8 cellular contexts compared by ENCODE assay signal in genomic region chr19:12790628-12791344, GRCh38. TPM values are rescaled to one million over a fixed set of nuclear protein-coding genes. Genes with fewer than 3 reads are reported as not detected.
A peak's percentile ranks its signal among the peaks of the same experiment; 100 is the strongest.
DNase-seq lines count a peak whose midpoint lies in the region; ATAC-seq, FAIRE-seq and TF ChIP-seq lines count a peak whose summit lies in the region.

No MANE protein-coding gene starts in this region.

- H2BK15ac ChIP-seq in neuronal stem cell (ENCODE audit: low read length) = no peak overlapping the region

- no peaks in the 10 kb centered on the region for H3K36me3 ChIP-seq in CD8-positive, alpha-beta T cell (ENCODE audit: insufficient read depth, low read length)
- H3K36me3 ChIP-seq in NT2/D1 (ENCODE audit: insufficient read depth, insufficient read length, low read length) (peaks cover 2% of the 10 kb centered on the region), neuronal stem cell (replicated peaks in 1 of 2; ENCODE audit: control insufficient read depth in 2 of 2, insufficient read depth in 2 of 2, low read length in 2 of 2) (no peaks in the 10 kb centered on the region)
- peaks cover 16% of the 10 kb centered on the region for H3K36me3 ChIP-seq in effector memory CD4-positive, alpha-beta T cell (ENCODE audit: control insufficient read depth, insufficient read depth, low read length)

- TF ChIP-seq POLR2A in H54 (IDR thresholded peaks at IDR 0.05; ENCODE audit: low read depth, low read length) = no peak

- no peak overlapping the region for H4K91ac ChIP-seq in neuronal stem cell (ENCODE audit: low read depth, low read length, poor library complexity)

- no peak overlapping the region for H4K8ac ChIP-seq in neuronal stem cell (ENCODE audit: low read depth, low read length)

- H2BK12ac ChIP-seq in neuronal stem cell (ENCODE audit: low read length) = no peak overlapping the region

- TF ChIP-seq CTCF in CD8-positive, alpha-beta T cell (IDR thresholded peaks at IDR 0.05) = no peak

- DNase-seq in CD8-positive, alpha-beta T cell = no peak
- DNase-seq in NT2/D1 (ENCODE audit: low read depth, low spot score) (no peak), neuronal stem cell (ENCODE audit: low spot score) (no peak), NCI-H1436 (lab: John Stamatoyannopoulos, UW) (no peak), mucosa of gallbladder (ENCODE audit: low spot score) (no peak), H54 (ENCODE audit: insufficient read length, low spot score) (no peak), SHP77 (lab: John Stamatoyannopoulos, UW) (no peak)
- peak in 1 of 3 donors; percentile 9 for DNase-seq in effector memory CD4-positive, alpha-beta T cell

- no CpG with 5 or more reads among the region's 22 CpGs for WGBS in neuronal stem cell (ENCODE audit: extremely low coverage in 2 of 2, insufficient read length in 2 of 2, insufficient replicate concordance in 1 of 2), 2 donors

- no peaks in the 10 kb centered on the region for H3K9me3 ChIP-seq in CD8-positive, alpha-beta T cell (ENCODE audit: low read length)
- H3K9me3 ChIP-seq in NT2/D1 (ENCODE audit: insufficient read depth, low read length) (no peaks in the 10 kb centered on the region), neuronal stem cell (replicated peaks in 1 of 2; ENCODE audit: control insufficient read depth in 2 of 2, insufficient read depth in 1 of 2, low read depth in 1 of 2, low read length in 2 of 2) (no peaks in the 10 kb centered on the region)
- no peaks in the 10 kb centered on the region for H3K9me3 ChIP-seq in effector memory CD4-positive, alpha-beta T cell (ENCODE audit: control insufficient read depth, low read length)

- H3K18ac ChIP-seq in neuronal stem cell (ENCODE audit: low read length) = peak overlapping the region; percentile 89

- peak overlapping the region; percentile 100 for H3K23ac ChIP-seq in neuronal stem cell (ENCODE audit: low read depth, low read length, poor library complexity)

- POLR2A ChIA-PET in CD8-positive, alpha-beta T cell (lab: Charles Lee) = interaction anchor here (1.0 to 9.7 kb wide), 12 partner anchors 8 to 377 kb away, joined by 3 to 215 read pairs (median 12); partner anchors contain the start of genes GCDH, GET3, HOOK2 and PRDX2

- H3K4ac ChIP-seq in neuronal stem cell (ENCODE audit: low read length) = no peak overlapping the region

- peak overlapping the region; percentile 87 for H2AFZ ChIP-seq in neuronal stem cell (ENCODE audit: low read length)

- CTCF ChIA-PET in CD8-positive, alpha-beta T cell (lab: Charles Lee) = interaction anchor here (2.1 to 11.3 kb wide), 4 partner anchors 13 to 57 kb away, joined by 5 to 396 read pairs (median 180); partner anchors contain the start of genes HOOK2, THSD8 and TRIR

- peaks cover 4% of the 10 kb centered on the region for H3K79me1 ChIP-seq in neuronal stem cell (ENCODE audit: low read depth, low read length)

- intact Hi-C loops in CD8-positive, alpha-beta T cell (cut with DNase I, micrococcal nuclease) = loop anchor here (1.0 to 5.0 kb wide), 5 partner anchors 8 to 1592 kb away; partner anchors contain the start of genes ADGRE5 (in 1 of the 2) and DHPS (in 1 of the 2)

- H2AK5ac ChIP-seq in neuronal stem cell (ENCODE audit: low read depth, low read length) = no peak overlapping the region

- peaks cover 11% of the 10 kb centered on the region for H3K36me3 Mint-ChIP-seq in CD8-positive, alpha-beta T cell

- H2BK120ac ChIP-seq in neuronal stem cell (ENCODE audit: low read depth, low read length) = peak overlapping the region; percentile 47

- no peak overlapping the region for H3K14ac ChIP-seq in neuronal stem cell (ENCODE audit: low read length)

- H3K27me3 Mint-ChIP-seq in CD8-positive, alpha-beta T cell (ENCODE audit: low read depth) = no peaks in the 10 kb centered on the region

- no peaks in the 10 kb centered on the region for H3K27me3 ChIP-seq in CD8-positive, alpha-beta T cell (ENCODE audit: insufficient read depth, low read length)
- H3K27me3 ChIP-seq in NT2/D1 (ENCODE audit: insufficient read depth, insufficient read length) (peaks cover 25% of the 10 kb centered on the region), neuronal stem cell (ENCODE audit: control insufficient read depth in 3 of 3, insufficient read depth in 3 of 3, low read depth in 1 of 3, low read length in 3 of 3) (peaks cover 0 to 31% (median 3%) of the 10 kb centered on the region in 3 experiments)
- no peaks in the 10 kb centered on the region for H3K27me3 ChIP-seq in effector memory CD4-positive, alpha-beta T cell (replicated peaks; ENCODE audit: control insufficient read depth, insufficient read depth, low read length, poor library complexity, severe bottlenecking)

- H3K9ac ChIP-seq in NT2/D1 (ENCODE audit: insufficient read length, low read depth) = peak overlapping the region; percentile 80
- peak overlapping the region; percentile 61 for H3K9ac ChIP-seq in neuronal stem cell (ENCODE audit: low read depth, low read length, poor library complexity)

- peaks cover 46% of the 10 kb centered on the region for H3K4me1 ChIP-seq in CD8-positive, alpha-beta T cell (ENCODE audit: insufficient read depth, low read length)
- H3K4me1 ChIP-seq in NT2/D1 (ENCODE audit: insufficient read depth, insufficient read length) = peaks cover 30% of the 10 kb centered on the region
- H3K4me1 ChIP-seq in effector memory CD4-positive, alpha-beta T cell (ENCODE audit: control insufficient read depth, insufficient read depth, low read length, poor library complexity, severe bottlenecking) = peaks cover 49% of the 10 kb centered on the region
- H3K4me1 ChIP-seq in neuronal stem cell (ENCODE audit: control insufficient read depth in 2 of 2, insufficient read depth in 1 of 2, low read depth in 1 of 2, low read length in 2 of 2) = peaks cover 21 to 40% of the 10 kb centered on the region in 2 donors

- H3K27ac Mint-ChIP-seq in CD8-positive, alpha-beta T cell = peak overlapping the region; percentile 97

- no peak for FAIRE-seq in H54 (lab: Jason Lieb, UNC)

- peak overlapping the region; percentile 93 for H3K4me3 Mint-ChIP-seq in CD8-positive, alpha-beta T cell

- H3K4me2 ChIP-seq in neuronal stem cell (ENCODE audit: insufficient read depth, low read length, poor library complexity, severe bottlenecking) = peak overlapping the region; percentile 96

- no peaks in the 10 kb centered on the region for H3K9me3 Mint-ChIP-seq in CD8-positive, alpha-beta T cell

- no peak overlapping the region for H2BK5ac ChIP-seq in neuronal stem cell (ENCODE audit: low read length)

- peaks cover 39% of the 10 kb centered on the region for H3K4me1 Mint-ChIP-seq in CD8-positive, alpha-beta T cell (ENCODE audit: low read depth)

- ATAC-seq in CD8-positive, alpha-beta T cell = no peak

- peak overlapping the region; percentile 86 for H3K4me3 ChIP-seq in CD8-positive, alpha-beta T cell (ENCODE audit: low read depth, low read length)
- H3K4me3 ChIP-seq in NT2/D1 (ENCODE audit: insufficient read length, low read depth) = peak overlapping the region; percentile 50
- H3K4me3 ChIP-seq in effector memory CD4-positive, alpha-beta T cell (ENCODE audit: insufficient read depth, low read depth, low read length, poor library complexity, severe bottlenecking) = peak overlapping the region; percentile 100
- H3K4me3 ChIP-seq in neuronal stem cell (ENCODE audit: low read length in 2 of 2) = peak overlapping the region; percentile 46 to 60

- peak overlapping the region; percentile 100 for H3K27ac ChIP-seq in CD8-positive, alpha-beta T cell (ENCODE audit: low read depth, low read length)
- H3K27ac ChIP-seq in effector memory CD4-positive, alpha-beta T cell (ENCODE audit: insufficient read depth, low read length, poor library complexity, severe bottlenecking) = peak overlapping the region; percentile 99
- no peak overlapping the region for H3K27ac ChIP-seq in neuronal stem cell (replicated peaks; ENCODE audit: low read length)

RNA-seq across cellular contexts. Expression of gene JUNB, which starts 0.5 kb away (rescaled TPM):
- 1,000 to 10,000 TPM; 2,704 to 2,791 TPM for total RNA-seq in CD8-positive, alpha-beta T cell
- 6.1 TPM for polyA plus RNA-seq in neuronal stem cell (2013, experiment 1 of 2)
- polyA plus RNA-seq in neuronal stem cell (2013, experiment 2 of 2) = 5.9 TPM
- total RNA-seq in mucosa of gallbladder = 119 TPM

RNA-seq across cellular contexts. Expression of gene PRDX2, which starts 10.8 kb away (rescaled TPM):
- total RNA-seq in CD8-positive, alpha-beta T cell = 10 to 100 TPM; 57.5 to 59.1 TPM
- polyA plus RNA-seq in neuronal stem cell (2013, experiment 1 of 2) = 509 TPM
- 486 TPM for polyA plus RNA-seq in neuronal stem cell (2013, experiment 2 of 2)
- total RNA-seq in mucosa of gallbladder = 319 TPM

RNA-seq across cellular contexts. Expression of gene THSD8, which starts 11.1 kb away (rescaled TPM):
- total RNA-seq in CD8-positive, alpha-beta T cell = under 1 TPM in 1 of 2 experiments, not detected in 1; 0.79 TPM
- polyA plus RNA-seq in neuronal stem cell (2013, experiment 1 of 2) = 26.3 TPM
- polyA plus RNA-seq in neuronal stem cell (2013, experiment 2 of 2) = 22.2 TPM
- total RNA-seq in mucosa of gallbladder = 4.1 TPM

RNA-seq across cellular contexts. Expression of gene HOOK2, which starts 15.4 kb away (rescaled TPM):
- total RNA-seq in CD8-positive, alpha-beta T cell = 10 to 100 TPM; 13.2 to 13.6 TPM
- 15.5 TPM for polyA plus RNA-seq in neuronal stem cell (2013, experiment 1 of 2)
- 15.0 TPM for polyA plus RNA-seq in neuronal stem cell (2013, experiment 2 of 2)
- total RNA-seq in mucosa of gallbladder = 128 TPM

RNA-seq across cellular contexts. Expression of gene RNASEH2A, which starts 15.6 kb away (rescaled TPM):
- 1 to 10 TPM; 1.3 to 2.2 TPM for total RNA-seq in CD8-positive, alpha-beta T cell
- polyA plus RNA-seq in neuronal stem cell (2013, experiment 1 of 2) = 28.6 TPM
- 28.7 TPM for polyA plus RNA-seq in neuronal stem cell (2013, experiment 2 of 2)
- total RNA-seq in mucosa of gallbladder = 7.3 TPM

Comparison
In these comparisons a context has a peak if more than half of its experiments do, and no peak if none do; other contexts are left out.
1. H3K4me3 ChIP-seq: peak in every context shown above with its lines; median percentile 100 in effector memory CD4-positive, alpha-beta T cell; 86 in CD8-positive, alpha-beta T cell; 53 in neuronal stem cell; 50 in NT2/D1.
2. RNA of gene JUNB, which starts 0.5 kb away (total RNA-seq): 2,704 to 2,791 TPM in CD8-positive, alpha-beta T cell; 119 TPM in mucosa of gallbladder (single experiment); every median in the first group is over 10 times any median in the second.